ENCODE assay signal across 34 cellular contexts in the genomic region with DNA sequence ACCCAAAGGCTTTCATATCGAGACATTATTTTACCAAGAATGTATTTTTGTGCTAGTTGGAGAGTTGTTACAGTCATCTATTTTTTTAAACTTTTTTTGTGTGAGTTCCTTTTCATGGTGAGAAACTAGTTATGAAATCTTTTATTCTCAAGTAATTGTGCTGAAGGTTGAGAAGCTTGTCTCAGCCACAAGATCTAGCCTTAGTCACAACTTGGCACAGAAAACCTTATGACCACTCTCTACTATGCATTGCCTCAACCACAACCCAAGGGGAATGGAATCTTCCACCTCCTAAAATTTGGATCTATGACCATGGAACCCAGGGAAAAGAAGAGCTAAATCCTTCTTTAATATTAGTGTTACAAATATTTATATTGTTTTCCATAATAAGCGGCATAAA. TPM values are rescaled to one million over a fixed set of nuclear protein-coding genes. Genes with fewer than 3 reads are reported as not detected.
DNase-seq lines count a peak whose midpoint lies in the region; FAIRE-seq and TF ChIP-seq lines count a peak whose summit lies in the region.
"Had no signal": no experiment of that assay in that cellular context is flagged by ENCODE, and none has a peak within 500 bp of the region (broad histone marks: within the 10 kb centered on the region; RNA-seq: fewer than 3 reads in every experiment).

No MANE protein-coding gene starts in this region.

- no peak for FAIRE-seq in astrocyte (lab: Jason Lieb, UNC)
- FAIRE-seq: A549, GM12892, islet of Langerhans had no signal

- no peaks in the 10 kb centered on the region for H3K9me3 ChIP-seq in astrocyte (ENCODE audit: insufficient read depth, low read depth, low read length)
- H3K9me3 ChIP-seq: A549, ascending aorta, left lung, SJCRH30 had no signal

- H3K36me3 Mint-ChIP-seq in astrocyte (ENCODE audit: low read depth, unreplicated experiment): no peaks in the 10 kb centered on the region
- H3K36me3 Mint-ChIP-seq: activated naive CD8-positive, alpha-beta T cell had no signal

- CTCF ChIA-PET in HEK293T (lab: Yijun Ruan, JAX): interaction anchor here (0.6 kb wide), 1 partner anchor 78 kb away, joined by 3 read pairs; no protein-coding TSS in a partner anchor

- no peaks in the 10 kb centered on the region for H3K79me2 ChIP-seq in astrocyte (ENCODE audit: insufficient read depth, low read length)

- TF ChIP-seq CTCF in astrocyte (IDR thresholded peaks at IDR 0.05; ENCODE audit: insufficient read depth, low read depth, low read length) (no peak), fibroblast of pulmonary artery (IDR thresholded peaks at IDR 0.05; ENCODE audit: low read length, missing control alignments) (no peak)

- H3K27ac ChIP-seq in astrocyte (ENCODE audit: low read depth, low read length): no peak overlapping the region
- H3K27ac ChIP-seq: A549, ascending aorta, left lung, SJCRH30 had no signal

- H3K4me1 ChIP-seq in astrocyte (ENCODE audit: insufficient read depth, low read length): no peaks in the 10 kb centered on the region
- H3K4me1 ChIP-seq: A549, ascending aorta, left lung had no signal

- H4K20me1 ChIP-seq in astrocyte (ENCODE audit: insufficient read depth, low read length): no peaks in the 10 kb centered on the region

- H3K4me1 Mint-ChIP-seq in astrocyte (ENCODE audit: low read depth, unreplicated experiment): peaks cover 11% of the 10 kb centered on the region
- H3K4me1 Mint-ChIP-seq: central memory CD8-positive, alpha-beta T cell had no signal

- H3K36me3 ChIP-seq in astrocyte (ENCODE audit: insufficient read depth, low read length): no peaks in the 10 kb centered on the region
- H3K36me3 ChIP-seq: ascending aorta, left lung, SJCRH30 had no signal

- H3K4me3 Mint-ChIP-seq in astrocyte (ENCODE audit: unreplicated experiment): no peak overlapping the region
- H3K4me3 Mint-ChIP-seq: activated naive CD8-positive, alpha-beta T cell; central memory CD8-positive, alpha-beta T cell; dendritic cell treated with granulocyte-macrophage colony-stimulating factor and Interleukin-4, amounts not matched to agents 40 ng/mL and 50 ng/mL, for 4 days; endodermal cell had no signal

- H3K4me2 ChIP-seq in astrocyte (ENCODE audit: low read length): no peak overlapping the region
- H3K4me2 ChIP-seq: A549 had no signal

- H3K27me3 Mint-ChIP-seq in astrocyte (ENCODE audit: low read depth, unreplicated experiment): no peaks in the 10 kb centered on the region
- H3K27me3 Mint-ChIP-seq: central memory CD8-positive, alpha-beta T cell; dendritic cell treated with granulocyte-macrophage colony-stimulating factor and Interleukin-4, amounts not matched to agents 40 ng/mL and 50 ng/mL, for 4 days had no signal

- H3K27me3 ChIP-seq in astrocyte (ENCODE audit: insufficient read depth, low read length): no peaks in the 10 kb centered on the region
- H3K27me3 ChIP-seq: ascending aorta, left lung, SJCRH30 had no signal

- no peak overlapping the region for H3K4me3 ChIP-seq in astrocyte (ENCODE audit: insufficient read depth, low read depth, low read length)
- H3K4me3 ChIP-seq in fibroblast of pulmonary artery (replicated peaks; ENCODE audit: low read depth, low read length): no peak overlapping the region
- H3K4me3 ChIP-seq: A549, ascending aorta, left lung, SJCRH30 had no signal

- H3K9ac ChIP-seq in astrocyte (ENCODE audit: low read length): no peak overlapping the region

- H3K9me3 Mint-ChIP-seq in astrocyte (ENCODE audit: unreplicated experiment): no peaks in the 10 kb centered on the region
- H3K9me3 Mint-ChIP-seq: dendritic cell treated with granulocyte-macrophage colony-stimulating factor and Interleukin-4, amounts not matched to agents 40 ng/mL and 50 ng/mL, for 4 days; endodermal cell had no signal

- DNase-seq in AG08396 (ENCODE audit: low spot score): peak; percentile 5
- peak; percentile 45 for DNase-seq in HS-5 (ENCODE audit: low read depth)
- peak; percentile 79 for DNase-seq in astrocyte (ENCODE audit: low read depth)
- peak; percentile 4 for DNase-seq in fibroblast of pulmonary artery (ENCODE audit: low read depth)
- DNase-seq in activated CD8-positive, alpha-beta memory T cell treated with anti-CD3 and anti-CD28 coated beads, Interleukin-2, amount 50 U/mL, for 48 hours: no peak
- DNase-seq in NCI-H1436 (lab: John Stamatoyannopoulos, UW): no peak
- DNase-seq in HEK293T (ENCODE audit: extremely low spot score): no peak
- no peak for DNase-seq in stimulated activated CD4-positive, alpha-beta T cell treated with anti-CD3 and anti-CD28 coated beads, Interleukin-2, amount 100 ng/mL, for 48 hours
- DNase-seq: activated CD4-positive, alpha-beta T cell treated with anti-CD3 and anti-CD28 coated beads for 4 hours; DMS153; endodermal cell; HCEC 1CT; hypothalamus; IMR-90; left lung; mesendoderm; NCI-H1048; NCI-H1694 treated with DMSO at 0.1 percent for 48 hours; posterior cingulate gyrus; right cardiac atrium; RPMI8226; SJCRH30; stimulated activated CD4-positive, alpha-beta T cell treated with anti-CD3 and anti-CD28 coated beads, Interleukin-1b, Interleukin-23, amount 100 ng/mL, for 48 hours; stimulated activated naive CD8-positive, alpha-beta T cell treated with anti-CD3 and anti-CD28 coated beads, Interleukin-15, Interleukin-2, amounts not matched to agents 100 U/mL and 50 U/mL, for 24 hours; SW 1271 had no signal

- no peak overlapping the region for H2AFZ ChIP-seq in astrocyte (ENCODE audit: low read depth, low read length)

- H3K27ac Mint-ChIP-seq in astrocyte (ENCODE audit: unreplicated experiment): no peak overlapping the region
- H3K27ac Mint-ChIP-seq: activated naive CD8-positive, alpha-beta T cell; dendritic cell treated with granulocyte-macrophage colony-stimulating factor and Interleukin-4, amounts not matched to agents 40 ng/mL and 50 ng/mL, for 4 days; endodermal cell had no signal

- POLR2A ChIA-PET in HEK293T (lab: Yijun Ruan, JAX): no interaction called here

TF ChIP-seq in HEK293T, 16 proteins besides CTCF, POLR2A, EP300 and RAD21:
- TF ChIP-seq FOXK2 (IDR thresholded peaks at IDR 0.05) (no peak), ZNF384 (IDR thresholded peaks at IDR 0.05) (no peak), FOXM1 (IDR thresholded peaks at IDR 0.05; ENCODE audit: borderline replicate concordance) (no peak), SUZ12 (IDR thresholded peaks at IDR 0.05) (no peak), CTBP1 (IDR thresholded peaks at IDR 0.05; ENCODE audit: borderline replicate concordance) (no peak), FOXA1 (IDR thresholded peaks at IDR 0.05) (no peak), ELF4 (IDR thresholded peaks at IDR 0.05) (no peak), SP1 (IDR thresholded peaks at IDR 0.05) (no peak), NFRKB (IDR thresholded peaks at IDR 0.05) (no peak)
- TF ChIP-seq, protein P1, sequence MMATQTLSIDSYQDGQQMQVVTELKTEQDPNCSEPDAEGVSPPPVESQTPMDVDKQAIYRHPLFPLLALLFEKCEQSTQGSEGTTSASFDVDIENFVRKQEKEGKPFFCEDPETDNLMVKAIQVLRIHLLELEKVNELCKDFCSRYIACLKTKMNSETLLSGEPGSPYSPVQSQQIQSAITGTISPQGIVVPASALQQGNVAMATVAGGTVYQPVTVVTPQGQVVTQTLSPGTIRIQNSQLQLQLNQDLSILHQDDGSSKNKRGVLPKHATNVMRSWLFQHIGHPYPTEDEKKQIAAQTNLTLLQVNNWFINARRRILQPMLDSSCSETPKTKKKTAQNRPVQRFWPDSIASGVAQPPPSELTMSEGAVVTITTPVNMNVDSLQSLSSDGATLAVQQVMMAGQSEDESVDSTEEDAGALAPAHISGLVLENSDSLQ (IDR thresholded peaks at IDR 0.05): no peak

RNA-seq across cellular contexts. Expression of a gene that starts 58.5 kb away (rescaled TPM):
- total RNA-seq in astrocyte: 1.5 and 3.2 TPM in 2 replicates
- total RNA-seq: ascending aorta, esophagus mucosa, IMR-90, NCI-H460, right cardiac atrium had no signal

Comparison
In these comparisons a context has a peak if more than half of its experiments do, and no peak if none do; other contexts are left out.
1. DNase-seq: peak in AG08396 (single experiment), HS-5 (single experiment), astrocyte (single experiment) and fibroblast of pulmonary artery (single experiment); none in activated CD8-positive, alpha-beta memory T cell treated with anti-CD3 and anti-CD28 coated beads, Interleukin-2, amount 50 U/mL, for 48 hours (single experiment), NCI-H1436 (single experiment), HEK293T (single experiment) and stimulated activated CD4-positive, alpha-beta T cell treated with anti-CD3 and anti-CD28 coated beads, Interleukin-2, amount 100 ng/mL, for 48 hours (0 of 2).